Comparison of ENCODE assay signal across 18 cellular contexts in genomic region chr2:191389288-191389687, GRCh38.
"Had no signal": no experiment of that assay in that cellular context is flagged by ENCODE, and none has a peak within 500 bp of the region (broad histone marks: within the 10 kb centered on the region; RNA-seq: fewer than 3 reads in every experiment).

No MANE protein-coding gene starts in this region.

- DNase-seq: activated CD4-positive, alpha-beta T cell treated with anti-CD3 and anti-CD28 coated beads for 4 hours; activated CD8-positive, alpha-beta memory T cell treated with anti-CD3 and anti-CD28 coated beads, Interleukin-2, amount 50 U/mL, for 4 hours; activated CD8-positive, alpha-beta T cell treated with anti-CD3 and anti-CD28 coated beads for 36 hours; activated T-cell treated with anti-CD3 and anti-CD28 coated beads, Interleukin-2, amount 50 U/mL, for 72 hours; aorta; central memory CD4-positive, alpha-beta T cell; Karpas-422; MM.1S; NCI-H1092 treated with DMSO at 0.1 percent for 48 hours; NCI-H1436; NCI-H1694 treated with DMSO at 0.1 percent for 48 hours; NCI-H2029 treated with DMSO at 0.1 percent for 48 hours; NCI-H510A treated with DMSO at 0.1 percent for 48 hours; NCI-H69; SIG-M5; T-helper 1 cell had no signal

- H3K9me3 Mint-ChIP-seq: activated CD8-positive, alpha-beta T cell treated with anti-CD3 and anti-CD28 coated beads for 36 hours; activated naive CD4-positive, alpha-beta T cell treated with anti-CD3 and anti-CD28 coated beads, Interleukin-2, amount 50 U/mL, for 24 hours; activated T-cell treated with anti-CD3 and anti-CD28 coated beads, Interleukin-2, amount 50 U/mL, for 72 hours; activated T-helper 2 cell treated with anti-CD3 and anti-CD28 coated beads, Interferon-gamma antibody, Interleukin-2, Interleukin-4, amounts not matched to agents 10 μg/mL and 5 μg/mL and 100 μg/mL, durations not matched to agents 14 hours and 24 hours and 36 hours had no signal

- H3K4me3 Mint-ChIP-seq: activated CD8-positive, alpha-beta T cell treated with anti-CD3 and anti-CD28 coated beads for 36 hours; activated naive CD4-positive, alpha-beta T cell treated with anti-CD3 and anti-CD28 coated beads, Interleukin-2, amount 50 U/mL, for 24 hours; activated T-cell treated with anti-CD3 and anti-CD28 coated beads, Interleukin-2, amount 50 U/mL, for 72 hours had no signal

- H3K27me3 Mint-ChIP-seq: activated CD8-positive, alpha-beta T cell treated with anti-CD3 and anti-CD28 coated beads for 36 hours; activated naive CD4-positive, alpha-beta T cell treated with anti-CD3 and anti-CD28 coated beads, Interleukin-2, amount 50 U/mL, for 24 hours had no signal

- H3K27ac Mint-ChIP-seq: activated CD8-positive, alpha-beta T cell treated with anti-CD3 and anti-CD28 coated beads for 36 hours; activated naive CD4-positive, alpha-beta T cell treated with anti-CD3 and anti-CD28 coated beads, Interleukin-2, amount 50 U/mL, for 24 hours; activated T-cell treated with anti-CD3 and anti-CD28 coated beads, Interleukin-2, amount 50 U/mL, for 72 hours; activated T-helper 2 cell treated with anti-CD3 and anti-CD28 coated beads, Interferon-gamma antibody, Interleukin-2, Interleukin-4, amounts not matched to agents 10 μg/mL and 5 μg/mL and 100 μg/mL, durations not matched to agents 14 hours and 24 hours and 36 hours had no signal

- H3K4me1 Mint-ChIP-seq: activated naive CD4-positive, alpha-beta T cell treated with anti-CD3 and anti-CD28 coated beads, Interleukin-2, amount 50 U/mL, for 24 hours had no signal
